Comparison of ENCODE assay signal across 1 cellular context in genomic region chr16:1149101-1149636, GRCh38.
TF ChIP-seq lines count a peak whose summit lies in the region.

No MANE protein-coding gene starts in this region.

TF ChIP-seq in WTC11, 78 proteins besides CTCF, POLR2A, EP300 and RAD21 (continued from another document):
- TF ChIP-seq MLX (CRISPR knock-in tag; IDR thresholded peaks at IDR 0.05) (no peak), KAT7 (CRISPR knock-in tag; IDR thresholded peaks at IDR 0.05; ENCODE audit: borderline replicate concordance) (no peak), HMGXB4 (CRISPR knock-in tag; IDR thresholded peaks at IDR 0.05) (no peak)
